In the genomic region with DNA sequence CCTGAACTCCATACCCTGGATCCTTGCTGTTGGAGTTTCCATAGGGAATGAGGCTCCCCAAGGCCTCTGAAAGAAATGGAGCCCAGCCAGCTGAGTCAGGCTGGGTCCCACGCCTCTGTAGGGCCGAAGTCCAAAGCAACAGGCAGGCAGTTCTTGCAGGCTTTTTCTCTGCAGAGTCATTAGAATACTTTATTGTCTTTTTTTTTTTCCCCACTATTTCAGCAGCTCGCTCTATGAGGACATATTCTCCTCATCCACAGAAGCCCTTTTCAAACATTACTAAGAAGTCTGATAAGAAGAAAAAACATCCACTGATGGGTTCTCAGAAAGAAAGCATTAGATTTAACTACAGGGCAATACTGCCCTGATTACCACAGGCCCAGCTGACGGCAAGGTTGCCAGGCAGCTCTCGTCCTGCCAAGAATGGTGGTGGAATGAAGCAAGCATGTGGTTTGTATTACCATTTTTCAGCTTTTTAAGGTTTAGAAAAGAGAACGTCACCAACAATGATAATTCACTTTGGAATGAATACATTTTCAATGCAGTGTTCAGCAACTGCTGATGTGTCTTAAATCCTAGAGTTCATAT, we compare ENCODE assay signal across 9 cellular contexts.
DNase-seq lines count a peak whose midpoint lies in the region; ATAC-seq and TF ChIP-seq lines count a peak whose summit lies in the region.
"Had no signal": no experiment of that assay in that cellular context is flagged by ENCODE, and none has a peak within 500 bp of the region (broad histone marks: within the 10 kb centered on the region; RNA-seq: fewer than 3 reads in every experiment).

No MANE protein-coding gene starts in this region.

- no peak overlapping the region for H3K4me3 ChIP-seq in fibroblast of the aortic adventitia (ENCODE audit: low read depth, low read length)

- ATAC-seq in GM19035 (IDR thresholded peaks at IDR 0.05; ENCODE audit: unreplicated experiment) = no peak
- no peak for ATAC-seq in HG02970 (IDR thresholded peaks at IDR 0.05; ENCODE audit: low FRiP score, unreplicated experiment)

- H3K36me3 Mint-ChIP-seq in osteocyte (ENCODE audit: unreplicated experiment) = no peaks in the 10 kb centered on the region

- H3K27ac Mint-ChIP-seq in osteocyte (ENCODE audit: unreplicated experiment) = peak overlapping the region; percentile 92

- DNase-seq in RPMI8226 (peak; percentile 25), fibroblast of the aortic adventitia (ENCODE audit: low read depth) (peak; percentile 100), osteocyte (ENCODE audit: extremely low spot score, unreplicated experiment) (no peak), activated gamma-delta T cell (lab: John Stamatoyannopoulos, UW) (no peak), NCI-H146 treated with DMSO at 0.1 percent for 48 hours (lab: John Stamatoyannopoulos, UW; ENCODE audit: unreplicated experiment) (no peak)
- DNase-seq: islet precursor cell had no signal

- H3K9me3 Mint-ChIP-seq in osteocyte (ENCODE audit: unreplicated experiment) = no peaks in the 10 kb centered on the region

- peaks cover 38% of the 10 kb centered on the region for H3K4me1 Mint-ChIP-seq in osteocyte (ENCODE audit: unreplicated experiment)

- no peak overlapping the region for H3K4me3 Mint-ChIP-seq in osteocyte (ENCODE audit: unreplicated experiment)

- TF ChIP-seq CTCF in C4-2B (conservative IDR thresholded peaks at IDR 0.05) (no peak), fibroblast of the aortic adventitia (IDR thresholded peaks at IDR 0.05; ENCODE audit: insufficient read depth, low read length) (no peak), osteocyte (IDR thresholded peaks at IDR 0.05) (no peak)

- peak overlapping the region; percentile 76 for H3K27ac ChIP-seq in C4-2B

- no peaks in the 10 kb centered on the region for H3K27me3 Mint-ChIP-seq in osteocyte (ENCODE audit: unreplicated experiment)

Comparison
In these comparisons a context has a peak if more than half of its experiments do, and no peak if none do; other contexts are left out.
1. DNase-seq: peak in RPMI8226 (single experiment) and fibroblast of the aortic adventitia (single experiment); none in osteocyte (single experiment), activated gamma-delta T cell (single experiment) and NCI-H146 treated with DMSO at 0.1 percent for 48 hours (single experiment).